In the genomic region with DNA sequence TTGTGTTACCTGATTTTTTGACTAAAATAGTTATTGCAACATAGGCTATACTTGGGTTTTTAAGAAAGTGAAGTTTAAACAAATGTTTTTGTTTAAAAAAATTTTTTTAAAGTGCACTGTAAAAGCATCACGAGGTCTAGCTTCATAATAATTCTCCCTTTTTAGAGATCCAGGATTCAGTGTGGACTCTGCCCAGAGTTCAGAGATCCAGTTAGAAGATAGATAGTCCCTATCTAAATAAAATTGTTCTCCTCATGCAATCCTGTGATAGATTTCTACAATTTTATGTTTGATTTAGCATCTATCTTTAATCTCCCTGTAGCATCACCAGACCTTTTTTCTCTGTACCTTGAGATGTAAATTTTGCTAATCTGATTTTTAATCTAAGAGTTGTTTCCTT, we compare ENCODE assay signal across 1 cellular context.
TF ChIP-seq lines count a peak whose summit lies in the region.

No MANE protein-coding gene starts in this region.

TF ChIP-seq in liver, 16 proteins besides CTCF, POLR2A, EP300 and RAD21 (continued from another document):
- TF ChIP-seq, protein P1, sequence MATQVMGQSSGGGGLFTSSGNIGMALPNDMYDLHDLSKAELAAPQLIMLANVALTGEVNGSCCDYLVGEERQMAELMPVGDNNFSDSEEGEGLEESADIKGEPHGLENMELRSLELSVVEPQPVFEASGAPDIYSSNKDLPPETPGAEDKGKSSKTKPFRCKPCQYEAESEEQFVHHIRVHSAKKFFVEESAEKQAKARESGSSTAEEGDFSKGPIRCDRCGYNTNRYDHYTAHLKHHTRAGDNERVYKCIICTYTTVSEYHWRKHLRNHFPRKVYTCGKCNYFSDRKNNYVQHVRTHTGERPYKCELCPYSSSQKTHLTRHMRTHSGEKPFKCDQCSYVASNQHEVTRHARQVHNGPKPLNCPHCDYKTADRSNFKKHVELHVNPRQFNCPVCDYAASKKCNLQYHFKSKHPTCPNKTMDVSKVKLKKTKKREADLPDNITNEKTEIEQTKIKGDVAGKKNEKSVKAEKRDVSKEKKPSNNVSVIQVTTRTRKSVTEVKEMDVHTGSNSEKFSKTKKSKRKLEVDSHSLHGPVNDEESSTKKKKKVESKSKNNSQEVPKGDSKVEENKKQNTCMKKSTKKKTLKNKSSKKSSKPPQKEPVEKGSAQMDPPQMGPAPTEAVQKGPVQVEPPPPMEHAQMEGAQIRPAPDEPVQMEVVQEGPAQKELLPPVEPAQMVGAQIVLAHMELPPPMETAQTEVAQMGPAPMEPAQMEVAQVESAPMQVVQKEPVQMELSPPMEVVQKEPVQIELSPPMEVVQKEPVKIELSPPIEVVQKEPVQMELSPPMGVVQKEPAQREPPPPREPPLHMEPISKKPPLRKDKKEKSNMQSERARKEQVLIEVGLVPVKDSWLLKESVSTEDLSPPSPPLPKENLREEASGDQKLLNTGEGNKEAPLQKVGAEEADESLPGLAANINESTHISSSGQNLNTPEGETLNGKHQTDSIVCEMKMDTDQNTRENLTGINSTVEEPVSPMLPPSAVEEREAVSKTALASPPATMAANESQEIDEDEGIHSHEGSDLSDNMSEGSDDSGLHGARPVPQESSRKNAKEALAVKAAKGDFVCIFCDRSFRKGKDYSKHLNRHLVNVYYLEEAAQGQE (IDR thresholded peaks at IDR 0.05) = no peak
- TF ChIP-seq EGR1 (IDR thresholded peaks at IDR 0.05; ENCODE audit: low read depth in 2 of 2) (no peak), HNF4G (IDR thresholded peaks at IDR 0.05) (no peak), HNF4A (conservative IDR thresholded peaks at IDR 0.05) (peak; percentile 82 to 97)
